Comparison of ENCODE assay signal across 9 cellular contexts in the genomic region with DNA sequence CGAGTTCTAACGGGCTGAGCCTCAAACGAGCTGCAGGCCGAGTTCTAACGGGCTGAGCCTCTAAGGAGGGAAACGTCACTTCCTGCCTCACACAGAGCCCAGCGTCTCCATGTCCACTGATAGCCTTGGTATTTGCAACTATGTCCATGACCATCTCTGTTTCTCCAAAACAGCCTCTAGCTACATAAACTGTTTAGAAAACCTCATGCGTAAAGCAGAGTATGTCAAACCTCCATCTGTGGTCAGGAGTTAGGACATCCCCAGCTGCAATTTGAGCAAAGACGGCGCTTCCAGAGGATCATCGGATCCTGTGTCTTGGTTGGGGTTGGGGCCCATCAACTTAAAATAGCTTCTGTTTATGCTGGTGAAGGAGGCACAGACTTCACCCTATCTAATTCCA. TPM values are rescaled to one million over a fixed set of nuclear protein-coding genes. Genes with fewer than 3 reads are reported as not detected.
DNase-seq lines count a peak whose midpoint lies in the region; ATAC-seq and TF ChIP-seq lines count a peak whose summit lies in the region.
"Had no signal": no experiment of that assay in that cellular context is flagged by ENCODE, and none has a peak within 500 bp of the region (broad histone marks: within the 10 kb centered on the region; RNA-seq: fewer than 3 reads in every experiment).

No MANE protein-coding gene starts in this region.

- H3K4me3 ChIP-seq in endodermal cell (ENCODE audit: low read length) (no peak overlapping the region), gastrocnemius medialis (peak overlapping the region in 3 of 4 donors; percentile 21 to 35 (median 26)), H7 (ENCODE audit: insufficient read depth, low read depth, low read length) (no peak overlapping the region)

- intact Hi-C loops in gastrocnemius medialis (cut with DNase I; ENCODE audit: low total_unique reads) = no loop called here

- in situ Hi-C loops in gastrocnemius medialis (cut with MboI; ENCODE audit: low sequenced_read_pairs in 4 of 4) = no loop called here

- POLR2A ChIA-PET in RWPE1 (lab: Yijun Ruan, JAX; ENCODE audit: low non-redundant PET) = no interaction called here

- no peak for TF ChIP-seq POLR2A in gastrocnemius medialis (IDR thresholded peaks at IDR 0.05)

- CTCF ChIA-PET in RWPE1 (lab: Yijun Ruan, JAX) = interaction anchor here (0.6 kb wide), 1 partner anchor 18 kb away, joined by 3 read pairs; no protein-coding TSS in a partner anchor

- H3K9me3 Mint-ChIP-seq in endodermal cell = no peaks in the 10 kb centered on the region

- no peaks in the 10 kb centered on the region for H3K27me3 ChIP-seq in endodermal cell (ENCODE audit: control insufficient read depth, insufficient read depth, low read length, poor library complexity, severe bottlenecking)
- H3K27me3 ChIP-seq in gastrocnemius medialis = no peaks in the 10 kb centered on the region
- no peaks in the 10 kb centered on the region for H3K27me3 ChIP-seq in H7 (ENCODE audit: control insufficient read depth, insufficient read depth, low read length)

- no peaks in the 10 kb centered on the region for H3K27me3 Mint-ChIP-seq in endodermal cell (ENCODE audit: insufficient read depth)

- peaks cover 4% of the 10 kb centered on the region for H3K36me3 Mint-ChIP-seq in endodermal cell (ENCODE audit: low read depth)

- H3K4me3 Mint-ChIP-seq in endodermal cell = no peak overlapping the region

- TF ChIP-seq CTCF in RWPE1 (conservative IDR thresholded peaks at IDR 0.05; ENCODE audit: low read depth) = no peak
- no peak for TF ChIP-seq CTCF in endodermal cell (conservative IDR thresholded peaks at IDR 0.05)
- TF ChIP-seq CTCF in gastrocnemius medialis (IDR thresholded peaks at IDR 0.05 in 4 of 5, conservative IDR thresholded peaks at IDR 0.05 in 1 of 5) = no peak

- H3K4me1 Mint-ChIP-seq in endodermal cell = peaks cover 37% of the 10 kb centered on the region

- H3K27ac Mint-ChIP-seq in endodermal cell = peak overlapping the region; percentile 84

- WGBS in endodermal cell (ENCODE audit: insufficient coverage in 1 of 2, insufficient read length in 1 of 2), 2 experiments = 85 to 86% methylated on average over 10 to 11 of the region's 11 CpGs

- peak; percentile 26 for DNase-seq in activated CD4-positive, CD25-positive, alpha-beta regulatory T cell treated with anti-CD3 and anti-CD28 coated beads, Interleukin-2, amount 50 U/mL, for 72 hours
- DNase-seq in activated CD4-positive, CD25-positive, alpha-beta regulatory T cell (lab: John Stamatoyannopoulos, UW) = no peak
- DNase-seq in RWPE1 (ENCODE audit: low spot score) (no peak), endodermal cell (peak; percentile 44), gastrocnemius medialis (peak; percentile 47 to 53), H7 (no peak), RKO (ENCODE audit: low spot score) (no peak)

- H3K27ac ChIP-seq in RWPE1 (peak overlapping the region; percentile 43), endodermal cell (ENCODE audit: low read depth, low read length) (peak overlapping the region; percentile 84), gastrocnemius medialis (peak overlapping the region; percentile 77 to 88 (median 84))
- H3K27ac ChIP-seq: 22Rv1 had no signal

- no peak overlapping the region for H3K9ac ChIP-seq in endodermal cell (ENCODE audit: extremely low read depth, low read length, poor library complexity, severe bottlenecking)

- H3K36me3 ChIP-seq in endodermal cell (ENCODE audit: control insufficient read depth, insufficient read depth, low read length) (no peaks in the 10 kb centered on the region), gastrocnemius medialis (no peaks in the 10 kb centered on the region), H7 (replicated peaks; ENCODE audit: control insufficient read depth, insufficient read depth, low read length) (no peaks in the 10 kb centered on the region)

- ATAC-seq in gastrocnemius medialis (peak; percentile 66 to 86), GM18870 (IDR thresholded peaks at IDR 0.05; ENCODE audit: unreplicated experiment) (no peak)

- H3K9me3 ChIP-seq in endodermal cell (ENCODE audit: control insufficient read depth, low read length) (no peaks in the 10 kb centered on the region), gastrocnemius medialis (no peaks in the 10 kb centered on the region)

- H3K4me1 ChIP-seq in endodermal cell (ENCODE audit: control insufficient read depth, insufficient read depth, low read length) (peaks cover 11% of the 10 kb centered on the region), gastrocnemius medialis (peaks cover 40 to 72% of the 10 kb centered on the region in 2 donors)

RNA-seq across cellular contexts. Expression of gene RASA3, which starts 20.8 kb away (rescaled TPM):
- total RNA-seq in endodermal cell (10 to 100 TPM in 1 of 2 donors, 1 to 10 TPM in 1; 6.3 to 12.0 TPM), gastrocnemius medialis (10 to 100 TPM in 2 of 4 donors, 1 to 10 TPM in 2; 3.4 to 22.2 (median 10.8) TPM)
- 27.0 TPM for polyA plus RNA-seq in endodermal cell (2013, experiment 1 of 2)
- 25.2 TPM for polyA plus RNA-seq in endodermal cell (2013, experiment 2 of 2)
- 15.3 and 16.5 TPM in 2 replicates for total RNA-seq in H7 (2014; rRNA removed; shearing (Covaris generic))

Comparison
In these comparisons a context has a peak if more than half of its experiments do, and no peak if none do; other contexts are left out.
1. DNase-seq: peak in activated CD4-positive, CD25-positive, alpha-beta regulatory T cell treated with anti-CD3 and anti-CD28 coated beads, Interleukin-2, amount 50 U/mL, for 72 hours (single experiment), endodermal cell (single experiment) and gastrocnemius medialis (2 of 2); none in activated CD4-positive, CD25-positive, alpha-beta regulatory T cell (0 of 4), RWPE1 (single experiment), H7 (single experiment) and RKO (single experiment).
2. H3K4me3 ChIP-seq: peak in gastrocnemius medialis (3 of 4); none in endodermal cell (single experiment) and H7 (single experiment).
3. Peak in every context shown above with its lines, with median percentiles within 50 percentile points of each other: H3K27ac ChIP-seq.